13 cellular contexts compared by ENCODE assay signal in genomic region chr16:87060026-87060986, GRCh38.
DNase-seq lines count a peak whose midpoint lies in the region; ATAC-seq and TF ChIP-seq lines count a peak whose summit lies in the region.
"Had no signal": no experiment of that assay in that cellular context is flagged by ENCODE, and none has a peak within 500 bp of the region (broad histone marks: within the 10 kb centered on the region; RNA-seq: fewer than 3 reads in every experiment).

No MANE protein-coding gene starts in this region.

- peak in 1 of 2 donors; percentile 30 for ATAC-seq in natural killer cell treated with Interleukin-12 subunit alpha and Interleukin-12 subunit beta and Interleukin-15 and Interleukin-18, amount 100 ng/mL, for 72 hours
- ATAC-seq in natural killer cell, result no peak
- ATAC-seq in right cardiac atrium, result peak; percentile 39 to 41
- peak; percentile 60 for ATAC-seq in aorta (ENCODE audit: low FRiP score)
- ATAC-seq in GM21529 (IDR thresholded peaks at IDR 0.05; ENCODE audit: unreplicated experiment), result no peak
- ATAC-seq in HG03342 (IDR thresholded peaks at IDR 0.05; ENCODE audit: unreplicated experiment), result no peak
- ATAC-seq in T-helper 17 cell, result no peak

- no peaks in the 10 kb centered on the region for H3K9me3 Mint-ChIP-seq in natural killer cell treated with Interleukin-12 subunit alpha and Interleukin-12 subunit beta and Interleukin-15 and Interleukin-18, amount 100 ng/mL, for 72 hours
- H3K9me3 Mint-ChIP-seq in natural killer cell, result no peaks in the 10 kb centered on the region
- H3K9me3 Mint-ChIP-seq: activated naive CD4-positive, alpha-beta T cell treated with anti-CD3 and anti-CD28 coated beads, Interleukin-2, amount 10 ng/mL, durations not matched to agents 7 days and 5 days; neural crest cell; T-helper 2 cell treated with Interferon-gamma antibody and Interleukin-4, amounts not matched to agents 5 μg/mL and 100 μg/mL, for 36 hours had no signal

- H3K4me3 ChIP-seq in right cardiac atrium (ENCODE audit: low read length) (no peak overlapping the region), aorta (ENCODE audit: low read length in 2 of 2) (peak overlapping the region in 1 of 2 donors; percentile 27)
- H3K4me3 ChIP-seq: BLaER1 had no signal

- no peak for DNase-seq in natural killer cell treated with Interleukin-12 subunit alpha and Interleukin-12 subunit beta and Interleukin-15 and Interleukin-18, amount 100 ng/mL, for 72 hours (ENCODE audit: low spot score)
- DNase-seq in natural killer cell, result no peak
- peak; percentile 23 for DNase-seq in amniotic epithelial cell (ENCODE audit: low read depth)
- peak in 1 of 3 donors; percentile 62 for DNase-seq in right cardiac atrium
- DNase-seq in aorta, result peak in 1 of 2 donors; percentile 75
- no peak for DNase-seq in T-helper 17 cell
- DNase-seq: activated naive CD4-positive, alpha-beta T cell treated with anti-CD3 and anti-CD28 coated beads, Interleukin-2, amount 10 ng/mL, durations not matched to agents 7 days and 5 days; NCI-H187 had no signal

- 56% methylated on average over 16 of the region's 16 CpGs for WGBS in right cardiac atrium
- 1 to 3% methylated on average over 16 of the region's 16 CpGs for WGBS in aorta, 2 donors

- no peaks in the 10 kb centered on the region for H3K36me3 Mint-ChIP-seq in natural killer cell treated with Interleukin-12 subunit alpha and Interleukin-12 subunit beta and Interleukin-15 and Interleukin-18, amount 100 ng/mL, for 72 hours
- H3K36me3 Mint-ChIP-seq in natural killer cell (no peaks in the 10 kb centered on the region), T-helper 17 cell (ENCODE audit: low read depth) (peaks cover 2% of the 10 kb centered on the region)
- H3K36me3 Mint-ChIP-seq: activated naive CD4-positive, alpha-beta T cell treated with anti-CD3 and anti-CD28 coated beads, Interleukin-2, amount 10 ng/mL, durations not matched to agents 7 days and 5 days had no signal

- H3K27me3 Mint-ChIP-seq in natural killer cell treated with Interleukin-12 subunit alpha and Interleukin-12 subunit beta and Interleukin-15 and Interleukin-18, amount 100 ng/mL, for 72 hours, result peaks cover 21 to 37% of the 10 kb centered on the region in 2 donors
- H3K27me3 Mint-ChIP-seq in natural killer cell (ENCODE audit: low read depth in 2 of 2) (peaks cover 20 to 45% of the 10 kb centered on the region in 2 donors), T-helper 17 cell (peaks cover 56% of the 10 kb centered on the region)

- H3K36me3 ChIP-seq in aorta (ENCODE audit: control insufficient read depth in 1 of 2, insufficient read depth in 2 of 2, low read length in 1 of 2), result no peaks in the 10 kb centered on the region
- H3K36me3 ChIP-seq: BLaER1 had no signal

- H3K27ac Mint-ChIP-seq in natural killer cell treated with Interleukin-12 subunit alpha and Interleukin-12 subunit beta and Interleukin-15 and Interleukin-18, amount 100 ng/mL, for 72 hours, result no peak overlapping the region
- H3K27ac Mint-ChIP-seq in natural killer cell (no peak overlapping the region), T-helper 17 cell (no peak overlapping the region)
- H3K27ac Mint-ChIP-seq: activated naive CD4-positive, alpha-beta T cell treated with anti-CD3 and anti-CD28 coated beads, Interleukin-2, amount 10 ng/mL, durations not matched to agents 7 days and 5 days; T-helper 2 cell treated with Interferon-gamma antibody and Interleukin-4, amounts not matched to agents 5 μg/mL and 100 μg/mL, for 36 hours had no signal

- intact Hi-C loops in natural killer cell (cut with micrococcal nuclease), result loop anchor here (5.0 kb wide), 1 partner anchor 498 kb away; no protein-coding TSS in a partner anchor
- intact Hi-C loops in right cardiac atrium (cut with DNase I), result loop anchor here (5.0 to 10.0 kb wide), 3 partner anchors 214 to 498 kb away; no protein-coding TSS in a partner anchor
- intact Hi-C loops in aorta (cut with DNase I), result loop anchor here (2.0 to 5.0 kb wide), 3 partner anchors 298 to 486 kb away; no protein-coding TSS in a partner anchor

- H3K27ac ChIP-seq in right cardiac atrium (ENCODE audit: low read length) (no peak overlapping the region), aorta (ENCODE audit: low read depth in 1 of 2, low read length in 2 of 2) (peak overlapping the region; percentile 61 to 69)
- H3K27ac ChIP-seq: BLaER1 had no signal

- TF ChIP-seq CTCF in natural killer cell (IDR thresholded peaks at IDR 0.05), result no peak

- peak overlapping the region; percentile 9 for H3K4me3 Mint-ChIP-seq in natural killer cell treated with Interleukin-12 subunit alpha and Interleukin-12 subunit beta and Interleukin-15 and Interleukin-18, amount 100 ng/mL, for 72 hours
- H3K4me3 Mint-ChIP-seq in natural killer cell (no peak overlapping the region), T-helper 17 cell (no peak overlapping the region)
- H3K4me3 Mint-ChIP-seq: activated naive CD4-positive, alpha-beta T cell treated with anti-CD3 and anti-CD28 coated beads, Interleukin-2, amount 10 ng/mL, durations not matched to agents 7 days and 5 days; neural crest cell; T-helper 2 cell treated with Interferon-gamma antibody and Interleukin-4, amounts not matched to agents 5 μg/mL and 100 μg/mL, for 36 hours had no signal

- no peaks in the 10 kb centered on the region for H3K4me1 ChIP-seq in right cardiac atrium (ENCODE audit: control insufficient read depth, insufficient read depth, low read length)
- H3K4me1 ChIP-seq in aorta (ENCODE audit: control insufficient read depth in 1 of 2, insufficient read depth in 2 of 2, low read length in 2 of 2), result no peaks in the 10 kb centered on the region

- H3K27me3 ChIP-seq in right cardiac atrium (ENCODE audit: control insufficient read depth, insufficient read depth) (no peaks in the 10 kb centered on the region), aorta (ENCODE audit: control insufficient read depth in 1 of 2, insufficient read depth in 2 of 2, low read length in 1 of 2) (no peaks in the 10 kb centered on the region)
- H3K27me3 ChIP-seq: BLaER1 had no signal

- no peaks in the 10 kb centered on the region for H3K9me3 ChIP-seq in right cardiac atrium (ENCODE audit: control insufficient read depth, low read length)
- no peaks in the 10 kb centered on the region for H3K9me3 ChIP-seq in aorta (ENCODE audit: control insufficient read depth, low read length)
- H3K9me3 ChIP-seq in T-helper 17 cell (ENCODE audit: control insufficient read depth, low read length, poor library complexity, severe bottlenecking), result no peaks in the 10 kb centered on the region
- H3K9me3 ChIP-seq: BLaER1 had no signal

- peaks cover 0 to 4% of the 10 kb centered on the region in 2 donors for H3K4me1 Mint-ChIP-seq in natural killer cell treated with Interleukin-12 subunit alpha and Interleukin-12 subunit beta and Interleukin-15 and Interleukin-18, amount 100 ng/mL, for 72 hours (ENCODE audit: low read depth in 2 of 2)
- H3K4me1 Mint-ChIP-seq in natural killer cell, result peaks cover 0 to 4% of the 10 kb centered on the region in 2 donors
- no peaks in the 10 kb centered on the region for H3K4me1 Mint-ChIP-seq in T-helper 17 cell
- H3K4me1 Mint-ChIP-seq: activated naive CD4-positive, alpha-beta T cell treated with anti-CD3 and anti-CD28 coated beads, Interleukin-2, amount 10 ng/mL, durations not matched to agents 7 days and 5 days had no signal

Comparison
In these comparisons a context has a peak if more than half of its experiments do, and no peak if none do; other contexts are left out.
1. ATAC-seq: peak in right cardiac atrium (2 of 2) and aorta (single experiment); none in natural killer cell (0 of 3), GM21529 (single experiment), HG03342 (single experiment) and T-helper 17 cell (single experiment).